1 cellular context compared by ENCODE assay signal in genomic region chr12:27644446-27644845, GRCh38.
A peak's percentile ranks its signal among the peaks of the same experiment; 100 is the strongest.
TF ChIP-seq lines count a peak whose summit lies in the region.

No MANE protein-coding gene starts in this region.

TF ChIP-seq in SK-N-SH, 30 proteins besides CTCF, POLR2A, EP300 and RAD21 (continued from another document):
- no peak for TF ChIP-seq FOSL2 (IDR thresholded peaks at IDR 0.05; ENCODE audit: borderline replicate concordance, low read depth)
- peak; percentile 91 for TF ChIP-seq NFIC (IDR thresholded peaks at IDR 0.05; ENCODE audit: borderline replicate concordance)
- no peak for TF ChIP-seq SIN3A (IDR thresholded peaks at IDR 0.05; ENCODE audit: borderline replicate concordance, low read depth, low read length)
- TF ChIP-seq MXI1 (IDR thresholded peaks at IDR 0.05; ENCODE audit: low read depth, low read length): no peak
- peak; percentile 28; the same call in 1 of the 2 replicates for TF ChIP-seq TEAD4 (IDR thresholded peaks at IDR 0.05; ENCODE audit: borderline replicate concordance, insufficient read depth)
- peak; percentile 89 for TF ChIP-seq PBX3 (IDR thresholded peaks at IDR 0.05)
- TF ChIP-seq MAX (IDR thresholded peaks at IDR 0.05; ENCODE audit: low read depth): no peak
- TF ChIP-seq SMC3 (IDR thresholded peaks at IDR 0.05; ENCODE audit: low read depth, low read length): no peak
- peak; percentile 80 for TF ChIP-seq TCF12 (IDR thresholded peaks at IDR 0.05)
- peak; percentile 62; the same call in 1 of the 2 replicates for TF ChIP-seq POLR2AphosphoS5 (IDR thresholded peaks at IDR 0.05; ENCODE audit: low read depth, low read length)
- TF ChIP-seq FOXJ3 (CRISPR knock-in tag; IDR thresholded peaks at IDR 0.05): no peak
TF ChIP-seq in SK-N-SH: peak in this region for 5.
